Comparison of ENCODE assay signal across 24 cellular contexts in genomic region chr12:12003609-12004008, GRCh38.
DNase-seq lines count a peak whose midpoint lies in the region; ATAC-seq and TF ChIP-seq lines count a peak whose summit lies in the region.
"Had no signal": no experiment of that assay in that cellular context is flagged by ENCODE, and none has a peak within 500 bp of the region (broad histone marks: within the 10 kb centered on the region; RNA-seq: fewer than 3 reads in every experiment).

No MANE protein-coding gene starts in this region.

- intact Hi-C loops in activated CD4-positive, alpha-beta memory T cell treated with anti-CD3 and anti-CD28 coated beads for 36 hours (cut with micrococcal nuclease), result loop anchor here (10.0 kb wide), 1 partner anchor 1789 kb away; the partner anchor contains the start of gene GABARAPL1

- POLR2A ChIA-PET in activated CD4-positive, alpha-beta memory T cell treated with anti-CD3 and anti-CD28 coated beads for 36 hours (lab: Charles Lee), result interaction anchor here (1.2 kb wide), 1 partner anchor 22 kb away, joined by 3 read pairs; no protein-coding TSS in a partner anchor
- POLR2A ChIA-PET in activated CD4-positive, alpha-beta memory T cell treated with anti-CD3 and anti-CD28 coated beads, Interleukin-2, amount 10 ng/mL, durations not matched to agents 7 days and 5 days (lab: Charles Lee), result interaction anchor here (0.7 kb wide), 1 partner anchor 22 kb away, joined by 3 read pairs; no protein-coding TSS in a partner anchor

- H3K36me3 Mint-ChIP-seq in activated CD4-positive, alpha-beta memory T cell treated with anti-CD3 and anti-CD28 coated beads for 36 hours, result peaks cover 4% of the 10 kb centered on the region
- H3K36me3 Mint-ChIP-seq in activated CD4-positive, alpha-beta memory T cell treated with anti-CD3 and anti-CD28 coated beads, Interleukin-2, amount 10 ng/mL, durations not matched to agents 7 days and 5 days (ENCODE audit: low read depth), result peaks cover 20% of the 10 kb centered on the region
- H3K36me3 Mint-ChIP-seq in T-helper 17 cell (ENCODE audit: low read depth), result peaks cover 5% of the 10 kb centered on the region

- no peak overlapping the region for H3K4me3 ChIP-seq in smooth muscle cell
- no peak overlapping the region for H3K4me3 ChIP-seq in BE2C (ENCODE audit: low read depth, low read length)
- H3K4me3 ChIP-seq: BLaER1, GM23248, SJSA1 had no signal

- no peaks in the 10 kb centered on the region for H3K36me3 ChIP-seq in smooth muscle cell (ENCODE audit: low read depth)
- no peaks in the 10 kb centered on the region for H3K36me3 ChIP-seq in BE2C
- H3K36me3 ChIP-seq: BLaER1, SJSA1 had no signal

- ATAC-seq in T-helper 17 cell (no peak), GM21576 (IDR thresholded peaks at IDR 0.05; ENCODE audit: unreplicated experiment) (no peak)

- CTCF ChIA-PET in activated CD4-positive, alpha-beta memory T cell treated with anti-CD3 and anti-CD28 coated beads for 36 hours (lab: Charles Lee), result interaction anchor here (1.4 to 3.3 kb wide), 2 partner anchors 19 to 29 kb away, joined by 6 to 15 read pairs; no protein-coding TSS in a partner anchor
- CTCF ChIA-PET in activated CD4-positive, alpha-beta memory T cell treated with anti-CD3 and anti-CD28 coated beads, Interleukin-2, amount 10 ng/mL, durations not matched to agents 7 days and 5 days (lab: Charles Lee), result interaction anchor here (2.4 kb wide), 1 partner anchor 22 kb away, joined by 6 read pairs; no protein-coding TSS in a partner anchor

- TF ChIP-seq CTCF in smooth muscle cell (IDR thresholded peaks at IDR 0.05; ENCODE audit: borderline replicate concordance, insufficient read depth, poor library complexity, severe bottlenecking), result no peak
- no peak for TF ChIP-seq CTCF in BE2C (IDR thresholded peaks at IDR 0.05; ENCODE audit: low read depth, low read length)

- H3K9me3 ChIP-seq in T-helper 17 cell (ENCODE audit: control insufficient read depth, low read length, poor library complexity, severe bottlenecking), result no peaks in the 10 kb centered on the region
- H3K9me3 ChIP-seq in smooth muscle cell (replicated peaks; ENCODE audit: low read depth), result no peaks in the 10 kb centered on the region
- H3K9me3 ChIP-seq in BE2C, result no peaks in the 10 kb centered on the region
- H3K9me3 ChIP-seq: BLaER1, SJSA1 had no signal

- peak overlapping the region; percentile 41 for H2AFZ ChIP-seq in smooth muscle cell (ENCODE audit: low read depth)
- H2AFZ ChIP-seq: GM23248 had no signal

- peaks cover 3% of the 10 kb centered on the region for H3K9me3 Mint-ChIP-seq in activated CD4-positive, alpha-beta memory T cell treated with anti-CD3 and anti-CD28 coated beads for 36 hours
- H3K9me3 Mint-ChIP-seq in activated CD4-positive, alpha-beta memory T cell treated with anti-CD3 and anti-CD28 coated beads, Interleukin-2, amount 10 ng/mL, durations not matched to agents 7 days and 5 days, result peaks cover 6% of the 10 kb centered on the region

- H4K20me1 ChIP-seq in smooth muscle cell (ENCODE audit: low read depth), result no peaks in the 10 kb centered on the region
- H4K20me1 ChIP-seq: BLaER1 had no signal

- no peaks in the 10 kb centered on the region for H3K79me2 ChIP-seq in smooth muscle cell (ENCODE audit: low read depth)

- H3K9ac ChIP-seq in smooth muscle cell (ENCODE audit: low read depth), result no peak overlapping the region
- H3K9ac ChIP-seq: BLaER1, GM23248, KMS-11 had no signal

- H3K4me2 ChIP-seq in smooth muscle cell, result no peak overlapping the region
- H3K4me2 ChIP-seq: BLaER1, KMS-11 had no signal

- H3K4me1 Mint-ChIP-seq in activated CD4-positive, alpha-beta memory T cell treated with anti-CD3 and anti-CD28 coated beads for 36 hours (ENCODE audit: low read depth), result peaks cover 61% of the 10 kb centered on the region
- H3K4me1 Mint-ChIP-seq in activated CD4-positive, alpha-beta memory T cell treated with anti-CD3 and anti-CD28 coated beads, Interleukin-2, amount 10 ng/mL, durations not matched to agents 7 days and 5 days, result peaks cover 52% of the 10 kb centered on the region
- H3K4me1 Mint-ChIP-seq in T-helper 17 cell, result peaks cover 31% of the 10 kb centered on the region

- H3K27ac ChIP-seq in smooth muscle cell (ENCODE audit: low read depth), result no peak overlapping the region
- H3K27ac ChIP-seq: BLaER1, GM23248, HL-60, KMS-11, SJSA1 had no signal

- H3K4me1 ChIP-seq in smooth muscle cell (ENCODE audit: low read depth), result peaks cover 6% of the 10 kb centered on the region
- H3K4me1 ChIP-seq in BE2C, result no peaks in the 10 kb centered on the region

- H3K27me3 ChIP-seq in smooth muscle cell (ENCODE audit: low read depth) (no peaks in the 10 kb centered on the region), BE2C (no peaks in the 10 kb centered on the region)
- H3K27me3 ChIP-seq: BLaER1, SJSA1 had no signal

- H3F3A ChIP-seq in smooth muscle cell (ENCODE audit: low read depth), result peaks cover 11% of the 10 kb centered on the region

- H3K27me3 Mint-ChIP-seq in activated CD4-positive, alpha-beta memory T cell treated with anti-CD3 and anti-CD28 coated beads for 36 hours, result no peaks in the 10 kb centered on the region
- H3K27me3 Mint-ChIP-seq in activated CD4-positive, alpha-beta memory T cell treated with anti-CD3 and anti-CD28 coated beads, Interleukin-2, amount 10 ng/mL, durations not matched to agents 7 days and 5 days, result peaks cover 10% of the 10 kb centered on the region
- no peaks in the 10 kb centered on the region for H3K27me3 Mint-ChIP-seq in T-helper 17 cell
- H3K27me3 Mint-ChIP-seq: CD4-positive, alpha-beta T cell had no signal

- DNase-seq in activated CD4-positive, alpha-beta memory T cell treated with anti-CD3 and anti-CD28 coated beads for 36 hours, result no peak
- DNase-seq in activated CD4-positive, alpha-beta memory T cell treated with anti-CD3 and anti-CD28 coated beads, Interleukin-2, amount 10 ng/mL, durations not matched to agents 7 days and 5 days, result no peak
- DNase-seq in T-helper 17 cell (no peak), left kidney (ENCODE audit: low read depth, low spot score) (peak; percentile 35), smooth muscle cell (lab: John Stamatoyannopoulos, UW; ENCODE audit: unreplicated experiment) (no peak), BE2C (no peak), SIG-M5 (lab: John Stamatoyannopoulos, UW) (no peak)
- DNase-seq: CD4-positive, alpha-beta T cell; DMS53; GM23248; H7; NCI-H1092; NCI-H1417 treated with DMSO at 0.1 percent for 48 hours; NCI-H187; NCI-H2081 treated with DMSO at 0.1 percent for 48 hours; NCI-H2171 treated with DMSO at 0.1 percent for 48 hours; NCI-H345; NCI-H774 had no signal

- H3K4me3 Mint-ChIP-seq in activated CD4-positive, alpha-beta memory T cell treated with anti-CD3 and anti-CD28 coated beads for 36 hours, result no peak overlapping the region
- no peak overlapping the region for H3K4me3 Mint-ChIP-seq in activated CD4-positive, alpha-beta memory T cell treated with anti-CD3 and anti-CD28 coated beads, Interleukin-2, amount 10 ng/mL, durations not matched to agents 7 days and 5 days
- no peak overlapping the region for H3K4me3 Mint-ChIP-seq in T-helper 17 cell
- H3K4me3 Mint-ChIP-seq: CD4-positive, alpha-beta T cell; IgD-negative memory B cell had no signal

- WGBS in smooth muscle cell (ENCODE audit: low lambda C conversion rate), result 4% methylated on average over 5 of the region's 5 CpGs

- H3K27ac Mint-ChIP-seq in activated CD4-positive, alpha-beta memory T cell treated with anti-CD3 and anti-CD28 coated beads for 36 hours, result peak overlapping the region; percentile 38
- no peak overlapping the region for H3K27ac Mint-ChIP-seq in activated CD4-positive, alpha-beta memory T cell treated with anti-CD3 and anti-CD28 coated beads, Interleukin-2, amount 10 ng/mL, durations not matched to agents 7 days and 5 days
- H3K27ac Mint-ChIP-seq in T-helper 17 cell, result peak overlapping the region; percentile 1
- H3K27ac Mint-ChIP-seq: CD4-positive, alpha-beta T cell; IgD-negative memory B cell had no signal
